Comparison of ENCODE assay signal across 8 cellular contexts in genomic region chr3:196192036-196193001, GRCh38. TPM values are rescaled to one million over a fixed set of nuclear protein-coding genes. Genes with fewer than 3 reads are reported as not detected.
DNase-seq lines count a peak whose midpoint lies in the region; ATAC-seq, FAIRE-seq and TF ChIP-seq lines count a peak whose summit lies in the region.

No MANE protein-coding gene starts in this region.

- peak; percentile 42; the same call in 1 of the 2 replicates for TF ChIP-seq RAD21 in GM12878 (IDR thresholded peaks at IDR 0.05; ENCODE audit: insufficient read depth, low read depth, low read length)

- peak; percentile 92 for FAIRE-seq in GM12878 (lab: Jason Lieb, UNC)

- peak overlapping the region in 7 of 10 donors; percentile 25 to 73 (median 49) for H3K4me3 Mint-ChIP-seq in naive thymus-derived CD4-positive, alpha-beta T cell

- H2AFZ ChIP-seq in GM12878 (ENCODE audit: control insufficient read depth, low read depth, low read length), result peak overlapping the region; percentile 61

- peak overlapping the region; percentile 66 for H3K9ac ChIP-seq in GM12878 (ENCODE audit: control insufficient read depth, insufficient read depth, low read length)

- H3K27me3 ChIP-seq in A673 (replicated peaks; ENCODE audit: insufficient read depth, low read depth, low read length, poor library complexity) (no peaks in the 10 kb centered on the region), GM12878 (replicated peaks in 1 of 2; ENCODE audit: control insufficient read depth in 2 of 2, insufficient read depth in 2 of 2, low read length in 1 of 2) (no peaks in the 10 kb centered on the region)
- H3K27me3 ChIP-seq in naive thymus-derived CD4-positive, alpha-beta T cell (ENCODE audit: control insufficient read depth in 2 of 2, insufficient read depth in 2 of 2, low read length in 2 of 2), result no peaks in the 10 kb centered on the region

- in situ Hi-C loops in GM12878 (cut with MboI), result loop anchor here (5.0 kb wide), 1 partner anchor 115 kb away; no protein-coding TSS in a partner anchor

- DNase-seq in A673 (ENCODE audit: low spot score) (no peak), NOMO-1 (lab: John Stamatoyannopoulos, UW; ENCODE audit: unreplicated experiment in 2 of 2) (peak; percentile 84 to 95), GM12878 (ENCODE audit: low read depth, low spot score) (peak; percentile 74), NCI-H82 (lab: John Stamatoyannopoulos, UW) (no peak), AG20443 (ENCODE audit: low spot score) (no peak)
- DNase-seq in naive thymus-derived CD4-positive, alpha-beta T cell, result peak in 4 of 9 donors; percentile 27 to 57 (median 35)

- WGBS in GM12878 (ENCODE audit: insufficient coverage, insufficient replicate concordance, low lambda C conversion rate, missing lambda C conversion rate), result 3% methylated on average over 24 of the region's 24 CpGs

- H3K36me3 ChIP-seq in A673 (ENCODE audit: insufficient read depth, low read length, poor library complexity, severe bottlenecking) (no peaks in the 10 kb centered on the region), GM12878 (ENCODE audit: control insufficient read depth in 2 of 2, insufficient read depth in 2 of 2, low read length in 1 of 2) (no peaks in the 10 kb centered on the region)
- no peaks in the 10 kb centered on the region for H3K36me3 ChIP-seq in naive thymus-derived CD4-positive, alpha-beta T cell (ENCODE audit: control insufficient read depth in 2 of 3, insufficient read depth in 3 of 3, low read length in 3 of 3)

- TF ChIP-seq EP300 in GM12878 (IDR thresholded peaks at IDR 0.05; ENCODE audit: borderline replicate concordance in 1 of 2, control insufficient read depth in 1 of 2, low read depth in 2 of 2, low read length in 2 of 2), result peak; percentile 34 to 53; a peak in 3 of 4 replicates

- H3K27ac ChIP-seq in A673 (ENCODE audit: low read depth, low read length, poor library complexity, severe bottlenecking) (no peak overlapping the region), GM12878 (ENCODE audit: control insufficient read depth, insufficient read depth) (peak overlapping the region; percentile 83)
- H3K27ac ChIP-seq in naive thymus-derived CD4-positive, alpha-beta T cell (ENCODE audit: low read depth, low read length), result peak overlapping the region; percentile 63

- no TSS peak for BruUV-seq in A673 (replicated peaks; lab: Mats Ljungman, UMichigan)
- BruUV-seq in GM12878 (replicated peaks; lab: Mats Ljungman, UMichigan), result no TSS peak

- CTCF ChIA-PET in A673 (lab: Charles Lee) (no interaction called here), GM12878 (lab: Yijun Ruan, JAX) (interaction anchor here (0.8 to 6.6 kb wide), 8 partner anchors 12 to 170 kb away, joined by 3 to 121 read pairs (median 5); no protein-coding TSS in a partner anchor)
- CTCF ChIA-PET in naive thymus-derived CD4-positive, alpha-beta T cell (lab: Charles Lee), result interaction anchor here (19.6 kb wide), 1 partner anchor 119 kb away, joined by 209 read pairs; no protein-coding TSS in a partner anchor

- H3K4me1 Mint-ChIP-seq in naive thymus-derived CD4-positive, alpha-beta T cell, result peaks cover 12 to 39% (median 14%) of the 10 kb centered on the region in 7 donors

- no peak overlapping the region for H3K4me3 ChIP-seq in A673 (ENCODE audit: low read depth, low read length, poor library complexity, severe bottlenecking)
- H3K4me3 ChIP-seq in GM12878, result peak overlapping the region; percentile 53; the same call in 1 of the 2 replicates
- H3K4me3 ChIP-seq in naive thymus-derived CD4-positive, alpha-beta T cell (ENCODE audit: low read length), result no peak overlapping the region

- H3K9me3 ChIP-seq in A673 (ENCODE audit: low read depth, low read length, poor library complexity, severe bottlenecking) (no peaks in the 10 kb centered on the region), GM12878 (replicated peaks; ENCODE audit: control insufficient read depth, insufficient read depth, low read length) (no peaks in the 10 kb centered on the region)
- no peaks in the 10 kb centered on the region for H3K9me3 ChIP-seq in naive thymus-derived CD4-positive, alpha-beta T cell (ENCODE audit: control insufficient read depth in 2 of 3, low read length in 3 of 3)

- no peaks in the 10 kb centered on the region for H3K27me3 Mint-ChIP-seq in naive thymus-derived CD4-positive, alpha-beta T cell

- H3K36me3 Mint-ChIP-seq in naive thymus-derived CD4-positive, alpha-beta T cell, result peaks cover 0 to 4% (median 0%) of the 10 kb centered on the region in 5 donors

- peak; percentile 62 for TF ChIP-seq POLR2A in GM12878 (IDR thresholded peaks at IDR 0.05; ENCODE audit: low read depth, low read length)

- POLR2A ChIA-PET in A673 (lab: Charles Lee; ENCODE audit: low non-redundant PET) (no interaction called here), GM12878 (lab: Charles Lee) (interaction anchor here (0.5 to 6.1 kb wide), 11 partner anchors 12 to 217 kb away, joined by 3 to 61 read pairs (median 5); no protein-coding TSS in a partner anchor)
- POLR2A ChIA-PET in naive thymus-derived CD4-positive, alpha-beta T cell (lab: Charles Lee), result interaction anchor here (0.7 to 3.9 kb wide), 2 partner anchors 12 to 748 kb away, joined by 3 to 20 read pairs; no protein-coding TSS in a partner anchor

- peak; percentile 40 for ATAC-seq in GM21360 (IDR thresholded peaks at IDR 0.05; ENCODE audit: unreplicated experiment)
- peak; percentile 77 for ATAC-seq in GM12878
- ATAC-seq in naive thymus-derived CD4-positive, alpha-beta T cell, result peak; percentile 64
- no peak for ATAC-seq in GM18873 (IDR thresholded peaks at IDR 0.05; ENCODE audit: low FRiP score, unreplicated experiment)

- no peaks in the 10 kb centered on the region for H3K9me3 Mint-ChIP-seq in naive thymus-derived CD4-positive, alpha-beta T cell

- RAD21 ChIA-PET in GM12878 (lab: Charles Lee; ENCODE audit: unreplicated experiment), result interaction anchor here (0.5 to 6.5 kb wide), 18 partner anchors 9 to 296 kb away, joined by 3 to 113 read pairs (median 6); no protein-coding TSS in a partner anchor

- SMC1A ChIA-PET in GM12878 (lab: Charles Lee; ENCODE audit: uncharacterized antibody, unreplicated experiment), result interaction anchor here (0.5 to 9.7 kb wide), 16 partner anchors 11 to 321 kb away, joined by 3 to 151 read pairs (median 5); no protein-coding TSS in a partner anchor

- H3K4me1 ChIP-seq in A673 (ENCODE audit: insufficient read depth, low read length, poor library complexity, severe bottlenecking) (no peaks in the 10 kb centered on the region), GM12878 (ENCODE audit: control insufficient read depth, insufficient read depth, low read length) (peaks cover 52% of the 10 kb centered on the region)
- peaks cover 9 to 28% of the 10 kb centered on the region in 2 donors for H3K4me1 ChIP-seq in naive thymus-derived CD4-positive, alpha-beta T cell (ENCODE audit: control insufficient read depth in 2 of 2, insufficient read depth in 2 of 2, low read length in 2 of 2)

- H3K4me2 ChIP-seq in GM12878 (ENCODE audit: control insufficient read depth, insufficient read depth), result peak overlapping the region; percentile 67

- no peaks in the 10 kb centered on the region for H4K20me1 ChIP-seq in GM12878 (ENCODE audit: control insufficient read depth, insufficient read depth)

- peak overlapping the region; percentile 61 to 98 (median 87) for H3K27ac Mint-ChIP-seq in naive thymus-derived CD4-positive, alpha-beta T cell

- H3K79me2 ChIP-seq in GM12878 (ENCODE audit: control insufficient read depth, insufficient read depth, low read length), result no peaks in the 10 kb centered on the region; the same call in 1 of the 2 replicates

- TF ChIP-seq CTCF in A673 (conservative IDR thresholded peaks at IDR 0.05; ENCODE audit: low read depth, low read length) (peak; percentile 32; the same call in 1 of the 2 replicates), GM12878 (IDR thresholded peaks at IDR 0.05 in 2 of 3, conservative IDR thresholded peaks at IDR 0.05 in 1 of 3; ENCODE audit: control insufficient read depth in 2 of 3, extremely low read depth in 1 of 3, insufficient read depth in 1 of 3, low read depth in 3 of 3, low read length in 3 of 3) (peak in 1 of 3 experiments; percentile 5; a peak in 1 of 6 replicates)

- intact Hi-C loops in A673 (cut with micrococcal nuclease; ENCODE audit: unreplicated experiment), result no loop called here
- intact Hi-C loops in GM12878 (cut with micrococcal nuclease; ENCODE audit: unreplicated experiment), result loop anchor here (1.0 to 10.0 kb wide), 3 partner anchors 9 to 288 kb away; partner anchors contain the start of gene TNK2
- intact Hi-C loops in naive thymus-derived CD4-positive, alpha-beta T cell (cut with micrococcal nuclease), result loop anchor here (1.0 to 10.0 kb wide), 3 partner anchors 13 to 338 kb away; no protein-coding TSS in a partner anchor

RNA-seq across cellular contexts. Expression of gene ZDHHC19, which starts 18.9 kb away (rescaled TPM):
- not detected in 2 replicates for total RNA-seq in A673 (2021)
- not detected in 2 replicates for total RNA-seq in GM12878 (2013; cell fraction: nucleolus; rRNA removed)
- total RNA-seq in GM12878 (2014; rRNA removed), result not detected in 2 replicates
- not detected in 2 replicates for total RNA-seq in GM12878 (2014; rRNA removed; fragmentation: Illumina TruSeq; extraction: Trizol)
- not detected in 2 replicates for total RNA-seq in GM12878 (2021)
- polyA plus RNA-seq in GM12878 (2011; ENCODE audit: low read depth), result not detected
- not detected in 2 replicates for polyA plus RNA-seq in GM12878 (2011; rRNA removed)
- not detected in 2 replicates for polyA plus RNA-seq in GM12878 (2011; cell fraction: cytosol; rRNA removed)
- not detected in 2 replicates for polyA plus RNA-seq in GM12878 (2011; cell fraction: nucleus; rRNA removed)
- 0.17 TPM in 1 of 2 replicates, not detected in the other for polyA plus RNA-seq in GM12878 (2012)
- not detected in 2 replicates for polyA plus RNA-seq in GM12878 (2014; fragmentation: Illumina TruSeq; extraction: Trizol)
- polyA plus RNA-seq in GM12878 (2014; fragmentation: Nextera tagmentation; extraction: Ambion mirVana), result under 1 TPM in 1 of 2 experiments, not detected in 1; 0.26 TPM
- not detected in 2 replicates for polyA plus RNA-seq in GM12878 (2014; rRNA removed)
- not detected for polyA plus RNA-seq in GM12878 (2016; fragmentation: Nextera tagmentation; extraction: Ambion mirVana)
- not detected in 2 replicates for polyA minus RNA-seq in GM12878 (2011; rRNA and poly(A)+ RNA removed)
- polyA minus RNA-seq in GM12878 (2011; cell fraction: cytosol; rRNA and poly(A)+ RNA removed), result not detected in 2 replicates
- not detected in 2 replicates for polyA minus RNA-seq in GM12878 (2011; cell fraction: nucleus; rRNA and poly(A)+ RNA removed)
- under 1 TPM in 1 of 5 experiments, not detected in 4; 0.58 TPM for total RNA-seq in naive thymus-derived CD4-positive, alpha-beta T cell
- polyA plus RNA-seq in naive thymus-derived CD4-positive, alpha-beta T cell, result not detected

RNA-seq across cellular contexts. Expression of gene SLC51A, which starts 24.0 kb away (rescaled TPM):
- total RNA-seq in A673 (2021), result not detected in 2 replicates
- not detected in 2 replicates for total RNA-seq in GM12878 (2013; cell fraction: nucleolus; rRNA removed)
- total RNA-seq in GM12878 (2014; rRNA removed), result not detected in 2 replicates
- total RNA-seq in GM12878 (2014; rRNA removed; fragmentation: Illumina TruSeq; extraction: Trizol), result 0.18 TPM in 1 of 2 replicates, not detected in the other
- not detected in 2 replicates for total RNA-seq in GM12878 (2021)
- 0.62 TPM for polyA plus RNA-seq in GM12878 (2011; ENCODE audit: low read depth)
- not detected in 2 replicates for polyA plus RNA-seq in GM12878 (2011; rRNA removed)
- polyA plus RNA-seq in GM12878 (2011; cell fraction: cytosol; rRNA removed), result not detected in 2 replicates
- not detected in 2 replicates for polyA plus RNA-seq in GM12878 (2011; cell fraction: nucleus; rRNA removed)
- 2.2 and 3.2 TPM in 2 replicates for polyA plus RNA-seq in GM12878 (2012)
- not detected in 2 replicates for polyA plus RNA-seq in GM12878 (2014; fragmentation: Illumina TruSeq; extraction: Trizol)
- polyA plus RNA-seq in GM12878 (2014; fragmentation: Nextera tagmentation; extraction: Ambion mirVana), result 1 to 10 TPM in 1 of 2 experiments, under 1 TPM in 1; 0.99 to 2.1 TPM
- polyA plus RNA-seq in GM12878 (2014; rRNA removed), result not detected in 2 replicates
- polyA plus RNA-seq in GM12878 (2016; fragmentation: Nextera tagmentation; extraction: Ambion mirVana), result 1 to 10 TPM; 2.2 to 3.9 TPM
- polyA minus RNA-seq in GM12878 (2011; rRNA and poly(A)+ RNA removed), result not detected in 2 replicates
- polyA minus RNA-seq in GM12878 (2011; cell fraction: cytosol; rRNA and poly(A)+ RNA removed), result not detected in 2 replicates
- polyA minus RNA-seq in GM12878 (2011; cell fraction: nucleus; rRNA and poly(A)+ RNA removed), result not detected in 2 replicates
- not detected for total RNA-seq in naive thymus-derived CD4-positive, alpha-beta T cell
- polyA plus RNA-seq in naive thymus-derived CD4-positive, alpha-beta T cell, result 1 to 10 TPM in 1 of 2 donors, under 1 TPM in 1; 0.39 to 1.4 TPM

Comparison
In these comparisons a context has a peak if more than half of its experiments do, and no peak if none do; other contexts are left out.
1. DNase-seq: peak in NOMO-1 (2 of 2) and GM12878 (single experiment); none in A673 (single experiment), NCI-H82 (single experiment) and AG20443 (single experiment).